24 cellular contexts compared by ENCODE assay signal in the genomic region with DNA sequence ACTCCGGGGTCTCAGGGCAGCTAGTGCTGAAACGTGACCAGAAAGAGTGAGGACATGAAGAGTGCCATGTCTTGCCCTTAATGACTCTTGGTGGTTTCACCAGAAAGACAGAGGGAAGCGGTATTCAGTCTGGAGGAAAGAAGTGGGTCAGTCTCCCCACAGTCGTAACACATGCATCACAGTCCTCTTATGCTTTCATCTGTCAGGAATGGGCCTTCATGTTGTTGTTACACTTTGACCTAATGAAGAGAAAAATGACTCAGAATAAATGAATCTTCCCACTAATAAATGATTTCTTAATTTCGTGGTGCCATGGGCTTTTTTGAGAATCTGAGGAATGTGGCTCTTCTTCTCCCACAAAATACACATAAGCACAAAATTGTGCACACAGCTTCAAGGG.
A peak's percentile ranks its signal among the peaks of the same experiment; 100 is the strongest.
DNase-seq lines count a peak whose midpoint lies in the region; ATAC-seq, FAIRE-seq and TF ChIP-seq lines count a peak whose summit lies in the region.
"Had no signal": no experiment of that assay in that cellular context is flagged by ENCODE, and none has a peak within 500 bp of the region (broad histone marks: within the 10 kb centered on the region; RNA-seq: fewer than 3 reads in every experiment).

No MANE protein-coding gene starts in this region.

- H2BK12ac ChIP-seq in trophoblast cell (ENCODE audit: low read length): peak overlapping the region; percentile 79

- H2BK5ac ChIP-seq in trophoblast cell (ENCODE audit: low read depth, low read length, poor library complexity): no peak overlapping the region

- peak; percentile 91 for DNase-seq in fibroblast of mammary gland (ENCODE audit: low read depth)
- DNase-seq in trophoblast cell: no peak
- no peak for DNase-seq in NCI-H2227 (lab: John Stamatoyannopoulos, UW; ENCODE audit: unreplicated experiment)
- DNase-seq in frontal cortex (ENCODE audit: low spot score in 2 of 2): no peak
- no peak for DNase-seq in GM12891 (ENCODE audit: insufficient read length, low spot score)
- DNase-seq: activated CD8-positive, alpha-beta memory T cell treated with anti-CD3 and anti-CD28 coated beads for 24 hours; aorta; CD8-positive, alpha-beta T cell; foreskin melanocyte; MG63; midbrain; NCI-H187 treated with DMSO at 0.1 percent for 48 hours; NCI-H748 treated with DMSO at 0.1 percent for 48 hours; stimulated activated CD4-positive, alpha-beta T cell treated with anti-CD3 and anti-CD28 coated beads, Interleukin-4, amount 100 ng/mL, for 1 hour; T-helper 1 cell; thyroid gland had no signal

- TF ChIP-seq POLR2A in GM12891 (IDR thresholded peaks at IDR 0.05; ENCODE audit: low read depth, low read length): no peak

- peaks cover 4% of the 10 kb centered on the region for H3K79me1 ChIP-seq in trophoblast cell (ENCODE audit: low read length)

- peak overlapping the region; percentile 53 for H2BK120ac ChIP-seq in trophoblast cell (ENCODE audit: insufficient read depth, low read length, poor library complexity)

- no peak overlapping the region for H3K4me3 ChIP-seq in fibroblast of mammary gland (ENCODE audit: control insufficient read depth, low read depth, low read length)
- H3K4me3 ChIP-seq in trophoblast cell (ENCODE audit: low read depth, low read length): no peak overlapping the region
- H3K4me3 ChIP-seq: HAP-1, MG63, thyroid gland had no signal

- H3K23ac ChIP-seq in trophoblast cell (ENCODE audit: low read length): no peak overlapping the region

- H3K9me3 ChIP-seq in trophoblast cell (ENCODE audit: insufficient read depth, low read depth, low read length): no peaks in the 10 kb centered on the region
- H3K9me3 ChIP-seq: HAP-1, MG63, neutrophil, thyroid gland had no signal

- H2AFZ ChIP-seq in trophoblast cell (ENCODE audit: insufficient read depth, low read length, poor library complexity): no peak overlapping the region

- H4K12ac ChIP-seq in trophoblast cell (ENCODE audit: low read depth, low read length): no peak overlapping the region

- peaks cover 0 to 2% of the 10 kb centered on the region in 2 experiments for H3K36me3 ChIP-seq in trophoblast cell (ENCODE audit: control insufficient read depth in 1 of 2, insufficient read depth in 2 of 2, low read length in 2 of 2)
- H3K36me3 ChIP-seq: HAP-1, MG63, neutrophil, thyroid gland had no signal

- no peak for TF ChIP-seq CTCF in fibroblast of mammary gland (conservative IDR thresholded peaks at IDR 0.05; ENCODE audit: control insufficient read depth, insufficient read depth, low read depth, low read length)

- H2AK5ac ChIP-seq in trophoblast cell (ENCODE audit: low read length): peak overlapping the region; percentile 65

- H3K4me2 ChIP-seq in trophoblast cell (ENCODE audit: low read length): no peak overlapping the region

- no peak overlapping the region for H3K18ac ChIP-seq in trophoblast cell (ENCODE audit: low read length)

- H3K14ac ChIP-seq in trophoblast cell (ENCODE audit: low read length): peak overlapping the region; percentile 68

- peaks cover 4 to 11% of the 10 kb centered on the region in 2 experiments for H3K4me1 ChIP-seq in trophoblast cell (ENCODE audit: control insufficient read depth in 1 of 2, insufficient read depth in 2 of 2, low read length in 2 of 2)
- H3K4me1 ChIP-seq: HAP-1, thyroid gland had no signal

- no peak overlapping the region for H3K9ac ChIP-seq in trophoblast cell (ENCODE audit: low read length)

- H3K27me3 ChIP-seq in trophoblast cell (ENCODE audit: insufficient read depth, low read length): no peaks in the 10 kb centered on the region
- H3K27me3 ChIP-seq: MG63, neutrophil, thyroid gland had no signal

- peak overlapping the region; percentile 59 for H3K4ac ChIP-seq in trophoblast cell (ENCODE audit: low read depth, low read length)

- peak; percentile 11; the same call in 1 of the 3 replicates for ATAC-seq in SK-N-SH treated with all-trans-retinoic acid at 6 μM for 48 hours
- ATAC-seq in HG02642 (IDR thresholded peaks at IDR 0.05; ENCODE audit: poor library complexity, unreplicated experiment): no peak
- ATAC-seq: activated T-helper 17 cell treated with anti-CD3 and anti-CD28 coated beads, Interleukin-2, amount 50 U/mL, for 72 hours; CD8-positive, alpha-beta T cell; sciatic nerve; WTC11 had no signal

- peak overlapping the region; percentile 62 for H4K8ac ChIP-seq in trophoblast cell (ENCODE audit: low read depth, low read length)

- WGBS in trophoblast cell (ENCODE audit: extremely low coverage, insufficient coverage, insufficient read length): no CpG with 5 or more reads among the region's 5 CpGs

- FAIRE-seq in G401.6 (lab: Jason Lieb, UNC) (peak; percentile 27), frontal cortex (lab: Jason Lieb, UNC) (no peak), GM12891 (lab: Jason Lieb, UNC) (no peak)

- no peaks in the 10 kb centered on the region for H3K79me2 ChIP-seq in trophoblast cell (ENCODE audit: control insufficient read depth, insufficient read depth, low read length, poor library complexity)

- peak overlapping the region; percentile 43 for H4K91ac ChIP-seq in trophoblast cell (ENCODE audit: low read depth, low read length)

- no peak overlapping the region for H3K27ac ChIP-seq in trophoblast cell (ENCODE audit: low read depth, low read length)
- H3K27ac ChIP-seq: neutrophil, thyroid gland had no signal

TF ChIP-seq in SK-N-SH treated with all-trans-retinoic acid at 6 μM for 48 hours, 23 proteins besides CTCF, POLR2A, EP300 and RAD21:
- TF ChIP-seq PPARA (CRISPR knock-in tag; IDR thresholded peaks at IDR 0.05; ENCODE audit: borderline replicate concordance) (no peak), ZFP3 (CRISPR knock-in tag; IDR thresholded peaks at IDR 0.05) (no peak), ZFP30 (CRISPR knock-in tag; IDR thresholded peaks at IDR 0.05) (no peak), GLIS3 (CRISPR knock-in tag; IDR thresholded peaks at IDR 0.05) (no peak), ISL1 (CRISPR knock-in tag; IDR thresholded peaks at IDR 0.05) (no peak), SNAI2 (CRISPR knock-in tag; IDR thresholded peaks at IDR 0.05) (no peak), ZNF8 (CRISPR knock-in tag; IDR thresholded peaks at IDR 0.05) (no peak), ZC3H10 (CRISPR knock-in tag; IDR thresholded peaks at IDR 0.05) (no peak), ARNTL (CRISPR knock-in tag; IDR thresholded peaks at IDR 0.05; ENCODE audit: borderline replicate concordance, low read depth) (no peak)
- TF ChIP-seq, protein P1, sequence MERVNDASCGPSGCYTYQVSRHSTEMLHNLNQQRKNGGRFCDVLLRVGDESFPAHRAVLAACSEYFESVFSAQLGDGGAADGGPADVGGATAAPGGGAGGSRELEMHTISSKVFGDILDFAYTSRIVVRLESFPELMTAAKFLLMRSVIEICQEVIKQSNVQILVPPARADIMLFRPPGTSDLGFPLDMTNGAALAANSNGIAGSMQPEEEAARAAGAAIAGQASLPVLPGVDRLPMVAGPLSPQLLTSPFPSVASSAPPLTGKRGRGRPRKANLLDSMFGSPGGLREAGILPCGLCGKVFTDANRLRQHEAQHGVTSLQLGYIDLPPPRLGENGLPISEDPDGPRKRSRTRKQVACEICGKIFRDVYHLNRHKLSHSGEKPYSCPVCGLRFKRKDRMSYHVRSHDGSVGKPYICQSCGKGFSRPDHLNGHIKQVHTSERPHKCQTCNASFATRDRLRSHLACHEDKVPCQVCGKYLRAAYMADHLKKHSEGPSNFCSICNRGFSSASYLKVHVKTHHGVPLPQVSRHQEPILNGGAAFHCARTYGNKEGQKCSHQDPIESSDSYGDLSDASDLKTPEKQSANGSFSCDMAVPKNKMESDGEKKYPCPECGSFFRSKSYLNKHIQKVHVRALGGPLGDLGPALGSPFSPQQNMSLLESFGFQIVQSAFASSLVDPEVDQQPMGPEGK (CRISPR knock-in tag; IDR thresholded peaks at IDR 0.05; ENCODE audit: borderline replicate concordance): no peak
TF ChIP-seq in SK-N-SH treated with all-trans-retinoic acid at 6 μM for 48 hours: peak in this region for 0.

TF ChIP-seq in GM12891, 5 proteins besides CTCF, POLR2A, EP300 and RAD21:
- TF ChIP-seq SPI1 (IDR thresholded peaks at IDR 0.05; ENCODE audit: low read depth, low read length): no peak
- no peak for TF ChIP-seq POLR2AphosphoS5 (IDR thresholded peaks at IDR 0.05; ENCODE audit: low read depth, low read length)
- no peak for TF ChIP-seq POU2F2 (IDR thresholded peaks at IDR 0.05; ENCODE audit: low read depth, low read length)
- no peak for TF ChIP-seq TAF1 (IDR thresholded peaks at IDR 0.05; ENCODE audit: low read depth, low read length)
- no peak for TF ChIP-seq PAX5 (IDR thresholded peaks at IDR 0.05; ENCODE audit: insufficient read depth, low read length, severe bottlenecking)
